ENCODE assay signal across 9 cellular contexts in the genomic region with DNA sequence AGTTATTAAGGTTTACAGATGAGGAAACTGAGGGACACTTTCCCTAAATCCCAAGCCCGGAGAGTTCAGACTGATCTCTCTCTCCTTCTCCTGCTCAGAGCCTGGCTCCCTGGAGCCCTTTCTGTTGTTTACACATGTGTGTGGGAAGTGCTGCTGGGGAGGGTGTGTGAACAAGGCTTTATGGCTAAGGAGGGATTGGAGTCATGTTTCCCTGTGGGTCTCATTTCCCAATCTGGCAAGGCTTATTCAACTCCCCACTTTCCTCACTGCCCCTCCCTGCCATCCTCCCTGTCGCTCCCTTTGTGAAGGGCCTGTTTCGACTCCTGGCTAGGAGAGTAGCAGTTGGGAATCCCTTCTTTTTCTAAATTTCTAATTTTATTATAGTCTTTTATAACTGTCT. TPM values are rescaled to one million over a fixed set of nuclear protein-coding genes. Genes with fewer than 3 reads are reported as not detected.
DNase-seq lines count a peak whose midpoint lies in the region; FAIRE-seq and TF ChIP-seq lines count a peak whose summit lies in the region.
"Not testable (repeated sequence)": the region's sequence is repeated elsewhere in the genome, so short reads cannot be mapped to it uniquely, and the experiment has no call there.
"Had no signal": no experiment of that assay in that cellular context is flagged by ENCODE, and none has a peak within 500 bp of the region (broad histone marks: within the 10 kb centered on the region; RNA-seq: fewer than 3 reads in every experiment).

No MANE protein-coding gene starts in this region.

- H3K4me1 Mint-ChIP-seq in astrocyte (ENCODE audit: low read depth, unreplicated experiment), result peaks cover 10% of the 10 kb centered on the region

- H3K9me3 ChIP-seq in astrocyte (ENCODE audit: insufficient read depth, low read depth, low read length); keratinocyte (ENCODE audit: control insufficient read depth, low read depth, low read length); osteoblast (ENCODE audit: low read depth, low read length): not testable (repeated sequence)

- not testable (repeated sequence) for H3K9me3 Mint-ChIP-seq in astrocyte (ENCODE audit: unreplicated experiment)

- DNase-seq in DMS153 (lab: John Stamatoyannopoulos, UW) (peak; percentile 59), NCI-H1092 treated with DMSO at 0.1 percent for 48 hours (lab: John Stamatoyannopoulos, UW) (peak; percentile 54), NCI-H345 treated with DMSO at 0.1 percent for 48 hours (lab: John Stamatoyannopoulos, UW; ENCODE audit: unreplicated experiment) (peak; percentile 3), astrocyte (ENCODE audit: low read depth) (peak; percentile 34), fibroblast of peridontal ligament (ENCODE audit: extremely low read depth) (peak; percentile 12)
- DNase-seq in keratinocyte (ENCODE audit: low read depth, low spot score); osteoblast (ENCODE audit: insufficient read length, low spot score, missing footprints): not testable (repeated sequence)

- not testable (repeated sequence) for H3K4me1 ChIP-seq in astrocyte (ENCODE audit: insufficient read depth, low read length); keratinocyte (ENCODE audit: control insufficient read depth, extremely low read depth, insufficient read depth, low read length); osteoblast (ENCODE audit: insufficient read depth, low read length)

- H2AFZ ChIP-seq in astrocyte (ENCODE audit: low read depth, low read length); keratinocyte (ENCODE audit: control insufficient read depth, low read length); osteoblast (ENCODE audit: low read length): not testable (repeated sequence)

- not testable (repeated sequence) for H3K36me3 Mint-ChIP-seq in astrocyte (ENCODE audit: low read depth, unreplicated experiment)

- not testable (repeated sequence) for TF ChIP-seq CTCF in astrocyte (IDR thresholded peaks at IDR 0.05; ENCODE audit: insufficient read depth, low read depth, low read length); keratinocyte (optimal IDR thresholded peaks at IDR 0.05 in 1 of 3, IDR thresholded peaks at IDR 0.05 in 1 of 3, conservative IDR thresholded peaks at IDR 0.05 in 1 of 3; ENCODE audit: extremely low read depth in 1 of 3, insufficient read depth in 2 of 3, low read length in 3 of 3); osteoblast (IDR thresholded peaks at IDR 0.05; ENCODE audit: extremely low read depth, low read depth, low read length)

- dilution Hi-C loops in keratinocyte (cut with MboI; ENCODE audit: extremely low pct_ligation_motif_present, low sequenced_read_pairs), result not testable (repeated sequence)

- H3K27me3 Mint-ChIP-seq in astrocyte (ENCODE audit: low read depth, unreplicated experiment), result peaks cover 13% of the 10 kb centered on the region

- H3K4me3 ChIP-seq in astrocyte (ENCODE audit: insufficient read depth, low read depth, low read length); keratinocyte (ENCODE audit: control insufficient read depth in 2 of 3, extremely low read depth in 1 of 3, insufficient read depth in 2 of 3, low read depth in 1 of 3, low read length in 3 of 3); osteoblast (ENCODE audit: insufficient read depth, low read length): not testable (repeated sequence)

- H3K36me3 ChIP-seq in astrocyte (ENCODE audit: insufficient read depth, low read length); keratinocyte (ENCODE audit: control insufficient read depth in 2 of 2, extremely low read depth in 1 of 2, insufficient read depth in 2 of 2, low read length in 2 of 2); osteoblast (ENCODE audit: insufficient read depth, low read length): not testable (repeated sequence)

- not testable (repeated sequence) for H4K20me1 ChIP-seq in astrocyte (ENCODE audit: insufficient read depth, low read length); keratinocyte (ENCODE audit: control insufficient read depth, extremely low read depth, insufficient read depth, low read length); osteoblast (ENCODE audit: insufficient read depth, low read length)

- H3K27ac ChIP-seq in astrocyte (ENCODE audit: low read depth, low read length); keratinocyte (ENCODE audit: control insufficient read depth, insufficient read depth, low read length); osteoblast (ENCODE audit: low read depth, low read length): not testable (repeated sequence)

- H3K27me3 ChIP-seq in astrocyte (ENCODE audit: insufficient read depth, low read length); keratinocyte (ENCODE audit: control insufficient read depth, extremely low read depth, insufficient read depth, low read length): not testable (repeated sequence)
- H3K27me3 ChIP-seq in osteoblast (ENCODE audit: insufficient read depth, low read length), result peaks cover 12% of the 10 kb centered on the region

- not testable (repeated sequence) for FAIRE-seq in astrocyte (lab: Jason Lieb, UNC)
- peak; percentile 60 for FAIRE-seq in keratinocyte (lab: Jason Lieb, UNC)

- not testable (repeated sequence) for H3K79me2 ChIP-seq in astrocyte (ENCODE audit: insufficient read depth, low read length); keratinocyte (ENCODE audit: control insufficient read depth, insufficient read depth, low read length); osteoblast (ENCODE audit: insufficient read depth, low read length)

- H3K4me2 ChIP-seq in astrocyte (ENCODE audit: low read length); keratinocyte (ENCODE audit: control insufficient read depth, extremely low read depth, insufficient read depth, low read depth, low read length): not testable (repeated sequence)
- H3K4me2 ChIP-seq in osteoblast (ENCODE audit: insufficient read depth, low read length), result peak overlapping the region; percentile 18

- H3K27ac Mint-ChIP-seq in astrocyte (ENCODE audit: unreplicated experiment), result not testable (repeated sequence)

- not testable (repeated sequence) for H3K4me3 Mint-ChIP-seq in astrocyte (ENCODE audit: unreplicated experiment)

- not testable (repeated sequence) for H3K9ac ChIP-seq in astrocyte (ENCODE audit: low read length); keratinocyte (ENCODE audit: control insufficient read depth, extremely low read depth, insufficient read depth, low read length)

- H3K9me1 ChIP-seq in keratinocyte (ENCODE audit: control insufficient read depth, extremely low read depth, insufficient read depth, low read length), result not testable (repeated sequence)

RNA-seq across cellular contexts. Expression of gene PAX8, which starts 57.3 kb away (rescaled TPM):
- total RNA-seq in astrocyte (0.48 and 1.2 TPM in 2 replicates), osteoblast (1.8 and 2.9 TPM in 2 replicates)
- 3.4 to 5.9 TPM (median 4.4 TPM) in 3 replicates for polyA plus RNA-seq in keratinocyte
- polyA plus RNA-seq in keratinocyte (2011; ENCODE audit: low read depth), result 3.4 TPM
- polyA plus RNA-seq in keratinocyte (2011; cell fraction: cytosol; rRNA removed), result 5.5 and 7.0 TPM in 2 replicates
- polyA plus RNA-seq in keratinocyte (2011; cell fraction: nucleus; rRNA removed), result 7.3 and 7.6 TPM in 2 replicates
- polyA plus RNA-seq in keratinocyte (2012; ENCODE audit: low replicate concordance), result 8.2 and 8.9 TPM in 2 replicates
- polyA minus RNA-seq in keratinocyte, result 5.7 to 8.2 TPM (median 6.8 TPM) in 3 replicates
- 2.1 TPM for polyA minus RNA-seq in keratinocyte (2011; cell fraction: cytosol; rRNA and poly(A)+ RNA removed)
- polyA minus RNA-seq in keratinocyte (2011; cell fraction: nucleus; rRNA and poly(A)+ RNA removed), result 5.5 and 6.1 TPM in 2 replicates
- total RNA-seq: cardiac muscle cell, occipital lobe had no signal
- polyA plus RNA-seq: cardiac muscle cell had no signal
